24 cellular contexts compared by ENCODE assay signal in genomic region chr16:13968835-13969234, GRCh38.
"Had no signal": no experiment of that assay in that cellular context is flagged by ENCODE, and none has a peak within 500 bp of the region (broad histone marks: within the 10 kb centered on the region; RNA-seq: fewer than 3 reads in every experiment).

No MANE protein-coding gene starts in this region.

- H3K27ac ChIP-seq: brain microvascular endothelial cell, thyroid gland, VCaP had no signal

- H3K36me3 Mint-ChIP-seq: mesothelial cell of epicardium had no signal

- DNase-seq: activated CD4-positive, alpha-beta T cell treated with anti-CD3 and anti-CD28 coated beads, Interleukin-2, amount 50 U/mL, for 4 hours; activated effector memory CD4-positive, alpha-beta T cell treated with anti-CD3 and anti-CD28 coated beads, Interleukin-2, amount 50 U/mL, for 16 hours; activated naive CD4-positive, alpha-beta T cell treated with anti-CD3 and anti-CD28 coated beads, Interleukin-2, amount 50 U/mL, for 16 hours; activated T-cell treated with anti-CD3 and anti-CD28 coated beads, Interleukin-2, amount 50 U/mL, for 72 hours; aorta; brain microvascular endothelial cell; cortex of kidney; effector memory CD8-positive, alpha-beta T cell; foreskin melanocyte; glutamatergic neuron; hypothalamus; occipital lobe; posterior cingulate gyrus; retina; stimulated activated CD4-positive, alpha-beta T cell treated with anti-CD3 and anti-CD28 coated beads, Interleukin-12 subunit alpha, Interleukin-12 subunit beta, amount 100 ng/mL, for 4 hours; stimulated activated CD4-positive, alpha-beta T cell treated with anti-CD3 and anti-CD28 coated beads, Interleukin-1b, Interleukin-23, amount 100 ng/mL, for 48 hours; stimulated activated naive CD4-positive, alpha-beta T cell treated with Interleukin-2 at 50 U/mL for 16 hours; thyroid gland had no signal

- H3K4me1 Mint-ChIP-seq: central memory CD8-positive, alpha-beta T cell; mesothelial cell of epicardium; nephron had no signal

- H3K9me3 ChIP-seq: thyroid gland had no signal

- H3K4me3 Mint-ChIP-seq: activated T-cell treated with anti-CD3 and anti-CD28 coated beads, Interleukin-2, amount 50 U/mL, for 72 hours; central memory CD8-positive, alpha-beta T cell; effector memory CD8-positive, alpha-beta T cell; mesothelial cell of epicardium; nephron had no signal

- ATAC-seq: activated T-cell treated with anti-CD3 and anti-CD28 coated beads, Interleukin-2, amount 50 U/mL, for 72 hours; effector memory CD8-positive, alpha-beta T cell; left lobe of liver had no signal

- H3K36me3 ChIP-seq: brain microvascular endothelial cell, thyroid gland had no signal

- H3K9me3 Mint-ChIP-seq: central memory CD8-positive, alpha-beta T cell; effector memory CD8-positive, alpha-beta T cell had no signal

- H3K27ac Mint-ChIP-seq: activated T-cell treated with anti-CD3 and anti-CD28 coated beads, Interleukin-2, amount 50 U/mL, for 72 hours; effector memory CD8-positive, alpha-beta T cell; mesothelial cell of epicardium; nephron had no signal

- H3K4me3 ChIP-seq: lung, thyroid gland had no signal

- H3K4me1 ChIP-seq: thyroid gland had no signal

- H3K27me3 ChIP-seq: brain microvascular endothelial cell, thyroid gland had no signal
